In the genomic region with DNA sequence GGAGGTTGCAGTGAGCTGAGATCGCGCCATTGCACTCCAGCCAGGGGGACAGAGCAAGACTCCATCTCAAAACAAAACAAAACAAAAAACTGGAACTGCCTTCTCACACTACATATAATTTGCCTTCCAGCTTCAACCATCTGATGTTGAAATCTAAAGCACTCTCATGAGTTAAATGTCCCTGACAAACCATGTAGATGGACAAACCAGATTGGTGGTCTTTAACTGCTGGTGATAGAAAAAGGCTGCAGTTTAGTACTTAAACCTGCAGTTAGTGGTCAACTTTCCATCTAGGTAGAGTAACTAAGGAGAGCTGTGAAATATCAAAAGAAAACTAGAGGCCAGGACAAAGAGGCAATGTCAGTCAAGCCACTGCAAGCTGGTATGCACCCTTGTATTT, we compare ENCODE assay signal across 1 cellular context.
TF ChIP-seq lines count a peak whose summit lies in the region.

No MANE protein-coding gene starts in this region.

TF ChIP-seq in GM12878, 131 proteins besides CTCF, POLR2A, EP300 and RAD21:
- TF ChIP-seq TBL1XR1 (IDR thresholded peaks at IDR 0.05; ENCODE audit: low read depth, low read length) (no peak), DPF2 (IDR thresholded peaks at IDR 0.05) (no peak), ZNF622 (IDR thresholded peaks at IDR 0.05) (no peak), ZNF274 (IDR thresholded peaks at IDR 0.05; ENCODE audit: insufficient read depth, insufficient read length) (no peak), NR2C1 (IDR thresholded peaks at IDR 0.05) (no peak), FOS (IDR thresholded peaks at IDR 0.05; ENCODE audit: borderline replicate concordance, extremely low read depth, insufficient read length) (no peak), NFXL1 (IDR thresholded peaks at IDR 0.05; ENCODE audit: borderline replicate concordance) (no peak), NBN (IDR thresholded peaks at IDR 0.05) (no peak), IRF4 (IDR thresholded peaks at IDR 0.05; ENCODE audit: low read depth, low read length) (no peak)
- TF ChIP-seq, protein P1, sequence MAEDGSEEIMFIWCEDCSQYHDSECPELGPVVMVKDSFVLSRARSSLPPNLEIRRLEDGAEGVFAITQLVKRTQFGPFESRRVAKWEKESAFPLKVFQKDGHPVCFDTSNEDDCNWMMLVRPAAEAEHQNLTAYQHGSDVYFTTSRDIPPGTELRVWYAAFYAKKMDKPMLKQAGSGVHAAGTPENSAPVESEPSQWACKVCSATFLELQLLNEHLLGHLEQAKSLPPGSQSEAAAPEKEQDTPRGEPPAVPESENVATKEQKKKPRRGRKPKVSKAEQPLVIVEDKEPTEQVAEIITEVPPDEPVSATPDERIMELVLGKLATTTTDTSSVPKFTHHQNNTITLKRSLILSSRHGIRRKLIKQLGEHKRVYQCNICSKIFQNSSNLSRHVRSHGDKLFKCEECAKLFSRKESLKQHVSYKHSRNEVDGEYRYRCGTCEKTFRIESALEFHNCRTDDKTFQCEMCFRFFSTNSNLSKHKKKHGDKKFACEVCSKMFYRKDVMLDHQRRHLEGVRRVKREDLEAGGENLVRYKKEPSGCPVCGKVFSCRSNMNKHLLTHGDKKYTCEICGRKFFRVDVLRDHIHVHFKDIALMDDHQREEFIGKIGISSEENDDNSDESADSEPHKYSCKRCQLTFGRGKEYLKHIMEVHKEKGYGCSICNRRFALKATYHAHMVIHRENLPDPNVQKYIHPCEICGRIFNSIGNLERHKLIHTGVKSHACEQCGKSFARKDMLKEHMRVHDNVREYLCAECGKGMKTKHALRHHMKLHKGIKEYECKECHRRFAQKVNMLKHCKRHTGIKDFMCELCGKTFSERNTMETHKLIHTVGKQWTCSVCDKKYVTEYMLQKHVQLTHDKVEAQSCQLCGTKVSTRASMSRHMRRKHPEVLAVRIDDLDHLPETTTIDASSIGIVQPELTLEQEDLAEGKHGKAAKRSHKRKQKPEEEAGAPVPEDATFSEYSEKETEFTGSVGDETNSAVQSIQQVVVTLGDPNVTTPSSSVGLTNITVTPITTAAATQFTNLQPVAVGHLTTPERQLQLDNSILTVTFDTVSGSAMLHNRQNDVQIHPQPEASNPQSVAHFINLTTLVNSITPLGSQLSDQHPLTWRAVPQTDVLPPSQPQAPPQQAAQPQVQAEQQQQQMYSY (CRISPR knock-in tag; IDR thresholded peaks at IDR 0.05), result no peak
- TF ChIP-seq, protein P2, sequence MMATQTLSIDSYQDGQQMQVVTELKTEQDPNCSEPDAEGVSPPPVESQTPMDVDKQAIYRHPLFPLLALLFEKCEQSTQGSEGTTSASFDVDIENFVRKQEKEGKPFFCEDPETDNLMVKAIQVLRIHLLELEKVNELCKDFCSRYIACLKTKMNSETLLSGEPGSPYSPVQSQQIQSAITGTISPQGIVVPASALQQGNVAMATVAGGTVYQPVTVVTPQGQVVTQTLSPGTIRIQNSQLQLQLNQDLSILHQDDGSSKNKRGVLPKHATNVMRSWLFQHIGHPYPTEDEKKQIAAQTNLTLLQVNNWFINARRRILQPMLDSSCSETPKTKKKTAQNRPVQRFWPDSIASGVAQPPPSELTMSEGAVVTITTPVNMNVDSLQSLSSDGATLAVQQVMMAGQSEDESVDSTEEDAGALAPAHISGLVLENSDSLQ (IDR thresholded peaks at IDR 0.05), result no peak
- TF ChIP-seq, protein P3, sequence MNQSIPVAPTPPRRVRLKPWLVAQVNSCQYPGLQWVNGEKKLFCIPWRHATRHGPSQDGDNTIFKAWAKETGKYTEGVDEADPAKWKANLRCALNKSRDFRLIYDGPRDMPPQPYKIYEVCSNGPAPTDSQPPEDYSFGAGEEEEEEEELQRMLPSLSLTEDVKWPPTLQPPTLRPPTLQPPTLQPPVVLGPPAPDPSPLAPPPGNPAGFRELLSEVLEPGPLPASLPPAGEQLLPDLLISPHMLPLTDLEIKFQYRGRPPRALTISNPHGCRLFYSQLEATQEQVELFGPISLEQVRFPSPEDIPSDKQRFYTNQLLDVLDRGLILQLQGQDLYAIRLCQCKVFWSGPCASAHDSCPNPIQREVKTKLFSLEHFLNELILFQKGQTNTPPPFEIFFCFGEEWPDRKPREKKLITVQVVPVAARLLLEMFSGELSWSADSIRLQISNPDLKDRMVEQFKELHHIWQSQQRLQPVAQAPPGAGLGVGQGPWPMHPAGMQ (IDR thresholded peaks at IDR 0.05; ENCODE audit: borderline replicate concordance), result no peak
- TF ChIP-seq, protein P4, sequence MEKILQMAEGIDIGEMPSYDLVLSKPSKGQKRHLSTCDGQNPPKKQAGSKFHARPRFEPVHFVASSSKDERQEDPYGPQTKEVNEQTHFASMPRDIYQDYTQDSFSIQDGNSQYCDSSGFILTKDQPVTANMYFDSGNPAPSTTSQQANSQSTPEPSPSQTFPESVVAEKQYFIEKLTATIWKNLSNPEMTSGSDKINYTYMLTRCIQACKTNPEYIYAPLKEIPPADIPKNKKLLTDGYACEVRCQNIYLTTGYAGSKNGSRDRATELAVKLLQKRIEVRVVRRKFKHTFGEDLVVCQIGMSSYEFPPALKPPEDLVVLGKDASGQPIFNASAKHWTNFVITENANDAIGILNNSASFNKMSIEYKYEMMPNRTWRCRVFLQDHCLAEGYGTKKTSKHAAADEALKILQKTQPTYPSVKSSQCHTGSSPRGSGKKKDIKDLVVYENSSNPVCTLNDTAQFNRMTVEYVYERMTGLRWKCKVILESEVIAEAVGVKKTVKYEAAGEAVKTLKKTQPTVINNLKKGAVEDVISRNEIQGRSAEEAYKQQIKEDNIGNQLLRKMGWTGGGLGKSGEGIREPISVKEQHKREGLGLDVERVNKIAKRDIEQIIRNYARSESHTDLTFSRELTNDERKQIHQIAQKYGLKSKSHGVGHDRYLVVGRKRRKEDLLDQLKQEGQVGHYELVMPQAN (conservative IDR thresholded peaks at IDR 0.05), result no peak
TF ChIP-seq in GM12878: peak in this region for 0.
